In the genomic region with DNA sequence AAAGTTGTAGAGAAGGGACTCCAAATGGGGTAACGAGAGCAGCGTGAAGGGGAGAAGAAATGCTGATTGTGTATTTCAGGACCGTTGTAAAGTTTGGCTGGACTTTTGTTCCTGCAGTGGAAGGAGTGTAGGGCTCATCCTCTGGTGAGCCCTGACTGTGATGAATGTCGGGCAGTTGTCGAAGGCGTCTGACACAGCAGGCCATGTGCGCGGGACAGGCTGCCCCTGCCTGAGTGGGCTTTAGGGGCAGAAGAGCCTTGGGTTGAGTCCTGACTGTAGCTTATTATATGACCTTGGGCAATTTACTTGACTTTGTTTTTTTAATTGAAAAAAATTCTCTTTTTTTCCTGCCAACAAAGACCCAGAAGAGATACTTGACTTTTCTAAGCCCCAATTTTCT, we compare ENCODE assay signal across 17 cellular contexts. TPM values are rescaled to one million over a fixed set of nuclear protein-coding genes. Genes with fewer than 3 reads are reported as not detected.
A peak's percentile ranks its signal among the peaks of the same experiment; 100 is the strongest.
DNase-seq lines count a peak whose midpoint lies in the region; ATAC-seq, FAIRE-seq and TF ChIP-seq lines count a peak whose summit lies in the region.
"Had no signal": no experiment of that assay in that cellular context is flagged by ENCODE, and none has a peak within 500 bp of the region (broad histone marks: within the 10 kb centered on the region; RNA-seq: fewer than 3 reads in every experiment).

No MANE protein-coding gene starts in this region.

- no peak overlapping the region for H2AK5ac ChIP-seq in H9 (ENCODE audit: insufficient read length, low read length)

- H3K9me3 ChIP-seq in CD4-positive, alpha-beta T cell (ENCODE audit: control insufficient read depth, low read length), result no peaks in the 10 kb centered on the region
- H3K9me3 ChIP-seq in HepG2 (ENCODE audit: low read length) (no peaks in the 10 kb centered on the region), H9 (ENCODE audit: control insufficient read depth, low read depth, low read length) (no peaks in the 10 kb centered on the region)

- TSS peak; percentile 29 for BruUV-seq in HepG2 (replicated peaks; lab: Mats Ljungman, UMichigan)

- H3K23me2 ChIP-seq in H9 (ENCODE audit: insufficient read length, low read depth, low read length, poor library complexity, severe bottlenecking), result peaks cover 11% of the 10 kb centered on the region

- TF ChIP-seq RAD21 in HepG2 (CRISPR knock-in tag; IDR thresholded peaks at IDR 0.05), result no peak

- H2BK20ac ChIP-seq in H9 (ENCODE audit: low read depth, low read length, poor library complexity, severe bottlenecking), result no peak overlapping the region

- H2AFZ ChIP-seq in HepG2 (ENCODE audit: low read length), result no peak overlapping the region
- no peak overlapping the region for H2AFZ ChIP-seq in H9 (ENCODE audit: low read length)
- H2AFZ ChIP-seq: PC-9 had no signal

- H3K27ac Mint-ChIP-seq in activated naive CD4-positive, alpha-beta T cell treated with anti-CD3 and anti-CD28 coated beads, Interleukin-2, amount 50 U/mL, for 72 hours, result peak overlapping the region; percentile 62 to 87
- H3K27ac Mint-ChIP-seq in activated naive CD4-positive, alpha-beta T cell treated with anti-CD3 and anti-CD28 coated beads, Interleukin-2, amount 10 ng/mL, durations not matched to agents 7 days and 5 days, result no peak overlapping the region
- H3K27ac Mint-ChIP-seq in CD4-positive, alpha-beta T cell, result no peak overlapping the region
- H3K27ac Mint-ChIP-seq in activated naive CD8-positive, alpha-beta T cell treated with anti-CD3 and anti-CD28 coated beads for 36 hours, result peak overlapping the region; percentile 23
- H3K27ac Mint-ChIP-seq in H9 (no peak overlapping the region), glutamatergic neuron (ENCODE audit: unreplicated experiment) (no peak overlapping the region)

- no peak overlapping the region for H3K27ac ChIP-seq in CD4-positive, alpha-beta T cell (ENCODE audit: low read depth, low read length)
- H3K27ac ChIP-seq in HepG2 (ENCODE audit: extremely low read length, insufficient read depth, low read length), result no peak overlapping the region
- no peak overlapping the region for H3K27ac ChIP-seq in H9 (ENCODE audit: insufficient read length, low read depth, low read length)
- H3K27ac ChIP-seq: C4-2B, PC-9 had no signal

- H3K14ac ChIP-seq in H9 (ENCODE audit: insufficient read depth, low read length), result no peak overlapping the region

- peaks cover 40% of the 10 kb centered on the region for H3K4me1 ChIP-seq in HepG2 (ENCODE audit: insufficient read depth, low read length)
- no peaks in the 10 kb centered on the region; the same call in 1 of the 2 replicates for H3K4me1 ChIP-seq in H9 (ENCODE audit: insufficient read depth, low read length)

- H3K4me2 ChIP-seq in HepG2 (ENCODE audit: low read depth, low read length), result no peak overlapping the region
- no peak overlapping the region for H3K4me2 ChIP-seq in H9 (ENCODE audit: insufficient read depth, insufficient read length, low read length)
- H3K4me2 ChIP-seq: PC-9 had no signal

- 90% methylated on average over 8 of the region's 8 CpGs for WGBS in HepG2 (ENCODE audit: low lambda C conversion rate)
- WGBS in H9 (ENCODE audit: extremely low coverage, insufficient read length, low lambda C conversion rate), result no CpG with 5 or more reads among the region's 8 CpGs

- TF ChIP-seq EP300 in HepG2 (IDR thresholded peaks at IDR 0.05; ENCODE audit: low read depth in 2 of 2, low read length in 2 of 2), result no peak
- TF ChIP-seq EP300 in HepG2 (CRISPR knock-in tag; IDR thresholded peaks at IDR 0.05; ENCODE audit: borderline replicate concordance), result no peak

- H3K4me3 Mint-ChIP-seq in activated naive CD4-positive, alpha-beta T cell treated with anti-CD3 and anti-CD28 coated beads, Interleukin-2, amount 10 ng/mL, durations not matched to agents 7 days and 5 days, result no peak overlapping the region
- peak overlapping the region; percentile 7 for H3K4me3 Mint-ChIP-seq in CD4-positive, alpha-beta T cell
- H3K4me3 Mint-ChIP-seq in activated naive CD8-positive, alpha-beta T cell treated with anti-CD3 and anti-CD28 coated beads for 36 hours, result no peak overlapping the region
- no peak overlapping the region for H3K4me3 Mint-ChIP-seq in H9
- H3K4me3 Mint-ChIP-seq in glutamatergic neuron (ENCODE audit: unreplicated experiment), result no peak overlapping the region

- H2BK5ac ChIP-seq in H9 (ENCODE audit: insufficient read length, low read length), result no peak overlapping the region

- no peak for TF ChIP-seq CTCF in CD4-positive, alpha-beta T cell (IDR thresholded peaks at IDR 0.05)
- TF ChIP-seq CTCF in HepG2 (CRISPR knock-in tag; IDR thresholded peaks at IDR 0.05), result no peak
- no peak for TF ChIP-seq CTCF in H9 (conservative IDR thresholded peaks at IDR 0.05)
- no peak for TF ChIP-seq CTCF in glutamatergic neuron (IDR thresholded peaks at IDR 0.05; ENCODE audit: partially characterized antibody, unreplicated experiment)

- H3K36me3 Mint-ChIP-seq in activated naive CD4-positive, alpha-beta T cell treated with anti-CD3 and anti-CD28 coated beads, Interleukin-2, amount 50 U/mL, for 72 hours, result peaks cover 18 to 39% of the 10 kb centered on the region in 2 donors
- H3K36me3 Mint-ChIP-seq in activated naive CD4-positive, alpha-beta T cell treated with anti-CD3 and anti-CD28 coated beads, Interleukin-2, amount 10 ng/mL, durations not matched to agents 7 days and 5 days, result peaks cover 47% of the 10 kb centered on the region
- H3K36me3 Mint-ChIP-seq in CD4-positive, alpha-beta T cell (ENCODE audit: low read depth), result peaks cover 72% of the 10 kb centered on the region
- H3K36me3 Mint-ChIP-seq in activated naive CD8-positive, alpha-beta T cell treated with anti-CD3 and anti-CD28 coated beads for 36 hours, result peaks cover 37% of the 10 kb centered on the region
- H3K36me3 Mint-ChIP-seq in H9 (ENCODE audit: insufficient read depth in 1 of 3, low read depth in 3 of 3) (peaks cover 42 to 70% (median 54%) of the 10 kb centered on the region in 3 experiments), glutamatergic neuron (ENCODE audit: unreplicated experiment) (no peaks in the 10 kb centered on the region)

- H3K4ac ChIP-seq in H9 (ENCODE audit: low read depth, low read length), result no peak overlapping the region

- H3K27me3 Mint-ChIP-seq in activated naive CD4-positive, alpha-beta T cell treated with anti-CD3 and anti-CD28 coated beads, Interleukin-2, amount 10 ng/mL, durations not matched to agents 7 days and 5 days, result no peaks in the 10 kb centered on the region
- H3K27me3 Mint-ChIP-seq in CD4-positive, alpha-beta T cell, result no peaks in the 10 kb centered on the region
- no peaks in the 10 kb centered on the region for H3K27me3 Mint-ChIP-seq in activated naive CD8-positive, alpha-beta T cell treated with anti-CD3 and anti-CD28 coated beads for 36 hours
- H3K27me3 Mint-ChIP-seq in H9 (ENCODE audit: low read depth), result no peaks in the 10 kb centered on the region
- peaks cover 13% of the 10 kb centered on the region for H3K27me3 Mint-ChIP-seq in glutamatergic neuron (ENCODE audit: unreplicated experiment)

- no peak overlapping the region for H3T11ph ChIP-seq in H9 (ENCODE audit: low read length)

- no peak overlapping the region for H3K23ac ChIP-seq in H9 (ENCODE audit: insufficient read length, low read depth, low read length)

- H3K9ac ChIP-seq in HepG2 (ENCODE audit: insufficient read depth, low read depth, low read length) (no peak overlapping the region), H9 (ENCODE audit: extremely low read depth, insufficient read length, low read length) (no peak overlapping the region)

- H3K18ac ChIP-seq in H9 (ENCODE audit: insufficient read length, low read depth, low read length), result no peak overlapping the region

- CTCF ChIA-PET in activated naive CD4-positive, alpha-beta T cell treated with anti-CD3 and anti-CD28 coated beads, Interleukin-2, amount 10 ng/mL, durations not matched to agents 7 days and 5 days (lab: Charles Lee), result no interaction called here
- CTCF ChIA-PET in CD4-positive, alpha-beta T cell (lab: Charles Lee), result no interaction called here
- CTCF ChIA-PET in HepG2 (lab: Yijun Ruan, JAX; ENCODE audit: low intra/inter-chr PET ratio, low total read pairs), result no interaction called here

- H3K79me1 ChIP-seq in H9 (ENCODE audit: insufficient read depth, low read depth, low read length, poor library complexity, severe bottlenecking), result peaks cover 5% of the 10 kb centered on the region

- H2BK12ac ChIP-seq in H9 (ENCODE audit: insufficient read length, low read depth, low read length), result no peak overlapping the region

- no peak for TF ChIP-seq POLR2A in HepG2 (IDR thresholded peaks at IDR 0.05; ENCODE audit: insufficient read depth in 1 of 2, low read depth in 2 of 2, low read length in 2 of 2)

- peaks cover 5% of the 10 kb centered on the region; the same call in 1 of the 2 replicates for H4K20me1 ChIP-seq in HepG2 (ENCODE audit: insufficient read depth, low read length)
- H4K20me1 ChIP-seq in H9 (ENCODE audit: control insufficient read depth, insufficient read depth, insufficient read length), result peaks cover 3% of the 10 kb centered on the region

- no peak overlapping the region for H2BK15ac ChIP-seq in H9 (ENCODE audit: low read depth, low read length)

- H3K56ac ChIP-seq in H9 (ENCODE audit: insufficient read length, low read depth, low read length), result no peak overlapping the region

- H4K8ac ChIP-seq in H9 (replicated peaks; ENCODE audit: insufficient read length, low read depth, low read length), result no peak overlapping the region

- DNase-seq in activated naive CD4-positive, alpha-beta T cell treated with anti-CD3 and anti-CD28 coated beads, Interleukin-2, amount 50 U/mL, for 72 hours (ENCODE audit: low spot score in 2 of 2), result no peak
- DNase-seq in activated naive CD4-positive, alpha-beta T cell treated with anti-CD3 and anti-CD28 coated beads, Interleukin-2, amount 10 ng/mL, durations not matched to agents 7 days and 5 days, result no peak
- DNase-seq in CD4-positive, alpha-beta T cell, result no peak
- DNase-seq in activated naive CD8-positive, alpha-beta T cell treated with anti-CD3 and anti-CD28 coated beads for 36 hours, result no peak
- DNase-seq in HepG2 (ENCODE audit: low spot score) (no peak), hippocampal formation (lab: John Stamatoyannopoulos, UW) (no peak), H9 (no peak), glutamatergic neuron (no peak)
- DNase-seq: NCI-H1694, NCI-H446, NCI-H748 treated with DMSO at 0.1 percent for 48 hours, PC-9, SHP77 had no signal

- no peak overlapping the region for H3K4me3 ChIP-seq in HepG2 (replicated peaks in 1 of 3; ENCODE audit: insufficient read depth in 1 of 3, low read depth in 2 of 3, low read length in 3 of 3)
- H3K4me3 ChIP-seq: PC-9 had no signal

- no peak overlapping the region for H4K91ac ChIP-seq in H9 (ENCODE audit: insufficient read length, low read depth, low read length)

- H2BK120ac ChIP-seq in H9 (ENCODE audit: low read depth, low read length, poor library complexity, severe bottlenecking), result no peak overlapping the region

- ATAC-seq in activated naive CD4-positive, alpha-beta T cell treated with anti-CD3 and anti-CD28 coated beads, Interleukin-2, amount 50 U/mL, for 72 hours, result no peak
- ATAC-seq in CD4-positive, alpha-beta T cell (ENCODE audit: poor library complexity), result no peak
- ATAC-seq in HepG2, result no peak
- ATAC-seq: HCT116 had no signal

- H3K9me3 Mint-ChIP-seq in activated naive CD4-positive, alpha-beta T cell treated with anti-CD3 and anti-CD28 coated beads, Interleukin-2, amount 50 U/mL, for 72 hours, result no peaks in the 10 kb centered on the region
- H3K9me3 Mint-ChIP-seq in activated naive CD4-positive, alpha-beta T cell treated with anti-CD3 and anti-CD28 coated beads, Interleukin-2, amount 10 ng/mL, durations not matched to agents 7 days and 5 days, result no peaks in the 10 kb centered on the region
- H3K9me3 Mint-ChIP-seq in CD4-positive, alpha-beta T cell, result no peaks in the 10 kb centered on the region
- H3K9me3 Mint-ChIP-seq in activated naive CD8-positive, alpha-beta T cell treated with anti-CD3 and anti-CD28 coated beads for 36 hours, result no peaks in the 10 kb centered on the region
- no peaks in the 10 kb centered on the region; a peak in 2 of 5 replicates for H3K9me3 Mint-ChIP-seq in H9
- peaks cover 4% of the 10 kb centered on the region for H3K9me3 Mint-ChIP-seq in glutamatergic neuron (ENCODE audit: unreplicated experiment)

- POLR2A ChIA-PET in CD4-positive, alpha-beta T cell (lab: Charles Lee), result no interaction called here
- POLR2A ChIA-PET in HepG2 (lab: Yijun Ruan, JAX), result no interaction called here

- H3K4me1 Mint-ChIP-seq in activated naive CD4-positive, alpha-beta T cell treated with anti-CD3 and anti-CD28 coated beads, Interleukin-2, amount 10 ng/mL, durations not matched to agents 7 days and 5 days, result peaks cover 35% of the 10 kb centered on the region
- H3K4me1 Mint-ChIP-seq in CD4-positive, alpha-beta T cell (ENCODE audit: low read depth), result peaks cover 48% of the 10 kb centered on the region
- H3K4me1 Mint-ChIP-seq in activated naive CD8-positive, alpha-beta T cell treated with anti-CD3 and anti-CD28 coated beads for 36 hours, result peaks cover 26% of the 10 kb centered on the region
- peaks cover 15 to 17% of the 10 kb centered on the region in 2 experiments for H3K4me1 Mint-ChIP-seq in H9
- peaks cover 17% of the 10 kb centered on the region for H3K4me1 Mint-ChIP-seq in glutamatergic neuron (ENCODE audit: low read depth, unreplicated experiment)

- H3K36me3 ChIP-seq in HepG2 (replicated peaks in 1 of 2; ENCODE audit: control insufficient read depth in 1 of 2, insufficient read depth in 2 of 2, low read length in 2 of 2), result peaks cover 23 to 52% of the 10 kb centered on the region in 2 experiments

- H3K79me2 ChIP-seq in HepG2 (ENCODE audit: insufficient read depth, low read length), result peaks cover 36% of the 10 kb centered on the region
- H3K79me2 ChIP-seq in H9 (ENCODE audit: insufficient read depth, low read length), result peaks cover 3% of the 10 kb centered on the region; the same call in 1 of the 2 replicates

- in situ Hi-C loops in HepG2 (cut with HindIII; ENCODE audit: extremely low pct_ligation_motif_present, low pct_unique_long_range_greater_than_20kb), result no loop called here

- H4K5ac ChIP-seq in H9 (ENCODE audit: insufficient read length, low read depth, low read length), result no peak overlapping the region

- no peaks in the 10 kb centered on the region for H3K27me3 ChIP-seq in CD4-positive, alpha-beta T cell (ENCODE audit: control insufficient read depth, insufficient read depth, low read length)
- H3K27me3 ChIP-seq in HepG2 (ENCODE audit: control insufficient read depth in 1 of 2, insufficient read depth in 2 of 2, low read length in 2 of 2), result no peaks in the 10 kb centered on the region; a peak in 1 of 5 replicates
- no peaks in the 10 kb centered on the region for H3K27me3 ChIP-seq in H9 (ENCODE audit: insufficient read depth, low read length)

- FAIRE-seq in HepG2 (lab: Jason Lieb, UNC), result no peak
- FAIRE-seq: A204.1, GM12891 had no signal

- intact Hi-C loops in CD4-positive, alpha-beta T cell (cut with DNase I, micrococcal nuclease), result no loop called here
- intact Hi-C loops in HepG2 (cut with micrococcal nuclease; ENCODE audit: unreplicated experiment), result no loop called here

RNA-seq across cellular contexts. Expression of gene TRMU, which starts 3.1 kb away (rescaled TPM):
- 10 to 100 TPM; 89.3 to 94.1 TPM for total RNA-seq in activated naive CD4-positive, alpha-beta T cell treated with anti-CD3 and anti-CD28 coated beads, Interleukin-2, amount 50 U/mL, for 72 hours
- total RNA-seq in CD4-positive, alpha-beta T cell, result 10 to 100 TPM; 65.2 to 65.4 TPM
- total RNA-seq in activated naive CD8-positive, alpha-beta T cell treated with anti-CD3 and anti-CD28 coated beads for 36 hours, result 10 to 100 TPM; 60.2 to 70.0 TPM
- total RNA-seq in HepG2 (2016; rRNA removed; fragmentation: Illumina TruSeq; extraction: Trizol) (47.7 and 50.2 TPM in 2 replicates), H9 (2021) (82.5 and 86.3 TPM in 2 replicates), glutamatergic neuron (ENCODE audit: unreplicated experiment) (60.8 TPM)
- 18.2 and 23.3 TPM in 2 replicates for total RNA-seq in HepG2 (2016; cell fraction: cytosol; rRNA removed; fragmentation: Illumina TruSeq; extraction: Trizol; ENCODE audit: low read depth)
- 47.8 and 51.9 TPM in 2 replicates for total RNA-seq in HepG2 (2016; cell fraction: insoluble cytoplasmic fraction; rRNA removed; fragmentation: Illumina TruSeq; extraction: Trizol)
- total RNA-seq in HepG2 (2016; cell fraction: membrane; rRNA removed; fragmentation: Illumina TruSeq; extraction: Trizol), result 29.1 and 30.8 TPM in 2 replicates
- 60.2 and 64.2 TPM in 2 replicates for total RNA-seq in HepG2 (2016; cell fraction: nucleus; rRNA removed; fragmentation: Illumina TruSeq; extraction: Trizol)
- 31.0 and 32.1 TPM in 2 replicates for polyA plus RNA-seq in HepG2 (2011; rRNA removed)
- polyA plus RNA-seq in HepG2 (2011; cell fraction: cytosol; rRNA removed), result 19.1 and 26.5 TPM in 2 replicates
- 132 and 159 TPM in 2 replicates for polyA plus RNA-seq in HepG2 (2011; cell fraction: nucleus; rRNA removed)
- polyA plus RNA-seq in HepG2 (2012), result 26.7 and 28.6 TPM in 2 replicates
- 8.9 and 10.9 TPM in 2 replicates for polyA plus RNA-seq in HepG2 (2016; cell fraction: cytosol; fragmentation: Illumina TruSeq; extraction: Trizol; ENCODE audit: low read depth)
- 51.8 and 58.5 TPM in 2 replicates for polyA plus RNA-seq in HepG2 (2016; cell fraction: insoluble cytoplasmic fraction; fragmentation: Illumina TruSeq; extraction: Trizol; ENCODE audit: low read depth)
- 20.5 and 21.0 TPM in 2 replicates for polyA plus RNA-seq in HepG2 (2016; cell fraction: membrane; fragmentation: Illumina TruSeq; extraction: Trizol; ENCODE audit: low read depth)
- 126 and 127 TPM in 2 replicates for polyA plus RNA-seq in HepG2 (2016; cell fraction: nucleus; fragmentation: Illumina TruSeq; extraction: Trizol; ENCODE audit: insufficient read depth, low read depth)
- 36.9 and 68.5 TPM in 2 replicates for polyA minus RNA-seq in HepG2 (2011; rRNA and poly(A)+ RNA removed; ENCODE audit: low replicate concordance)
- 9.8 and 12.0 TPM in 2 replicates for polyA minus RNA-seq in HepG2 (2011; cell fraction: cytosol; rRNA and poly(A)+ RNA removed)
- polyA minus RNA-seq in HepG2 (2011; cell fraction: nucleus; rRNA and poly(A)+ RNA removed), result 105 and 171 TPM in 2 replicates

RNA-seq across cellular contexts. Expression of gene GTSE1, which starts 42.0 kb away (rescaled TPM):
- total RNA-seq in activated naive CD4-positive, alpha-beta T cell treated with anti-CD3 and anti-CD28 coated beads, Interleukin-2, amount 50 U/mL, for 72 hours, result 10 to 100 TPM; 53.1 to 56.1 TPM
- under 1 TPM; 0.14 to 0.89 TPM for total RNA-seq in CD4-positive, alpha-beta T cell
- total RNA-seq in activated naive CD8-positive, alpha-beta T cell treated with anti-CD3 and anti-CD28 coated beads for 36 hours, result 10 to 100 TPM; 37.3 to 42.0 TPM
- total RNA-seq in HepG2 (2016; rRNA removed; fragmentation: Illumina TruSeq; extraction: Trizol) (13.5 and 15.3 TPM in 2 replicates), H9 (2021) (40.6 and 42.6 TPM in 2 replicates), glutamatergic neuron (ENCODE audit: unreplicated experiment) (7.5 TPM)
- 9.5 and 10.9 TPM in 2 replicates for total RNA-seq in HepG2 (2016; cell fraction: cytosol; rRNA removed; fragmentation: Illumina TruSeq; extraction: Trizol; ENCODE audit: low read depth)
- total RNA-seq in HepG2 (2016; cell fraction: insoluble cytoplasmic fraction; rRNA removed; fragmentation: Illumina TruSeq; extraction: Trizol), result 12.5 and 14.4 TPM in 2 replicates
- total RNA-seq in HepG2 (2016; cell fraction: membrane; rRNA removed; fragmentation: Illumina TruSeq; extraction: Trizol), result 16.2 and 16.3 TPM in 2 replicates
- 13.0 and 13.4 TPM in 2 replicates for total RNA-seq in HepG2 (2016; cell fraction: nucleus; rRNA removed; fragmentation: Illumina TruSeq; extraction: Trizol)
- polyA plus RNA-seq in HepG2 (2011; rRNA removed), result 7.0 and 10.7 TPM in 2 replicates
- polyA plus RNA-seq in HepG2 (2011; cell fraction: cytosol; rRNA removed), result 4.1 and 6.8 TPM in 2 replicates
- polyA plus RNA-seq in HepG2 (2011; cell fraction: nucleus; rRNA removed), result 14.2 and 21.4 TPM in 2 replicates
- polyA plus RNA-seq in HepG2 (2012), result 4.6 and 8.5 TPM in 2 replicates
- polyA plus RNA-seq in HepG2 (2016; cell fraction: cytosol; fragmentation: Illumina TruSeq; extraction: Trizol; ENCODE audit: low read depth), result 6.3 and 6.9 TPM in 2 replicates
- 17.8 and 23.8 TPM in 2 replicates for polyA plus RNA-seq in HepG2 (2016; cell fraction: insoluble cytoplasmic fraction; fragmentation: Illumina TruSeq; extraction: Trizol; ENCODE audit: low read depth)
- polyA plus RNA-seq in HepG2 (2016; cell fraction: membrane; fragmentation: Illumina TruSeq; extraction: Trizol; ENCODE audit: low read depth), result 16.6 and 17.2 TPM in 2 replicates
- polyA plus RNA-seq in HepG2 (2016; cell fraction: nucleus; fragmentation: Illumina TruSeq; extraction: Trizol; ENCODE audit: insufficient read depth, low read depth), result 56.0 and 61.7 TPM in 2 replicates
- polyA minus RNA-seq in HepG2 (2011; rRNA and poly(A)+ RNA removed; ENCODE audit: low replicate concordance), result 12.6 and 23.6 TPM in 2 replicates
- 6.7 and 8.3 TPM in 2 replicates for polyA minus RNA-seq in HepG2 (2011; cell fraction: cytosol; rRNA and poly(A)+ RNA removed)
- 9.7 and 11.5 TPM in 2 replicates for polyA minus RNA-seq in HepG2 (2011; cell fraction: nucleus; rRNA and poly(A)+ RNA removed)

Comparison
In these comparisons a context has a peak if more than half of its experiments do, and no peak if none do; other contexts are left out.
1. H3K27ac Mint-ChIP-seq: peak in activated naive CD4-positive, alpha-beta T cell treated with anti-CD3 and anti-CD28 coated beads, Interleukin-2, amount 50 U/mL, for 72 hours (2 of 2) and activated naive CD8-positive, alpha-beta T cell treated with anti-CD3 and anti-CD28 coated beads for 36 hours (single experiment); none in activated naive CD4-positive, alpha-beta T cell treated with anti-CD3 and anti-CD28 coated beads, Interleukin-2, amount 10 ng/mL, durations not matched to agents 7 days and 5 days (single experiment), CD4-positive, alpha-beta T cell (single experiment), H9 (0 of 3) and glutamatergic neuron (single experiment).